In genomic region chr2:133266075-133266925, GRCh38 we compare ENCODE assay signal across 8 cellular contexts.
DNase-seq lines count a peak whose midpoint lies in the region; ATAC-seq and TF ChIP-seq lines count a peak whose summit lies in the region.

No MANE protein-coding gene starts in this region.

- no peaks in the 10 kb centered on the region for H3K9me3 ChIP-seq in SJSA1 (replicated peaks)
- H3K9me3 ChIP-seq in heart left ventricle: no peaks in the 10 kb centered on the region

- no peaks in the 10 kb centered on the region for H3K9me3 Mint-ChIP-seq in activated naive CD8-positive, alpha-beta T cell treated with anti-CD3 and anti-CD28 coated beads for 36 hours

- no peaks in the 10 kb centered on the region for H3K36me3 Mint-ChIP-seq in activated naive CD8-positive, alpha-beta T cell treated with anti-CD3 and anti-CD28 coated beads for 36 hours

- no peaks in the 10 kb centered on the region for H3K27me3 ChIP-seq in SJSA1 (replicated peaks)
- H3K27me3 ChIP-seq in heart left ventricle: peaks cover 0 to 10% (median 0%) of the 10 kb centered on the region in 9 donors

- H3K36me3 ChIP-seq in SJSA1 (no peaks in the 10 kb centered on the region), heart left ventricle (no peaks in the 10 kb centered on the region)

- H3K4me3 ChIP-seq in SJSA1 (peak overlapping the region; percentile 57), heart left ventricle (peak overlapping the region; percentile 26 to 60 (median 48))

- TF ChIP-seq CTCF in heart left ventricle (IDR thresholded peaks at IDR 0.05): no peak

- ATAC-seq in heart left ventricle: peak; percentile 36 to 57 (median 50)
- no peak for ATAC-seq in HG03108 (IDR thresholded peaks at IDR 0.05; ENCODE audit: unreplicated experiment)
- ATAC-seq in GM19452 (IDR thresholded peaks at IDR 0.05; ENCODE audit: unreplicated experiment): no peak

- peaks cover 17% of the 10 kb centered on the region for H3K4me1 ChIP-seq in SJSA1 (replicated peaks)
- peaks cover 0 to 27% (median 0%) of the 10 kb centered on the region in 12 donors for H3K4me1 ChIP-seq in heart left ventricle

- H3K4me1 Mint-ChIP-seq in activated naive CD8-positive, alpha-beta T cell treated with anti-CD3 and anti-CD28 coated beads for 36 hours: no peaks in the 10 kb centered on the region

- H3K27ac Mint-ChIP-seq in activated naive CD8-positive, alpha-beta T cell treated with anti-CD3 and anti-CD28 coated beads for 36 hours: no peak overlapping the region

- DNase-seq in ELR (ENCODE audit: low read depth) (peak; percentile 66), SJSA1 (ENCODE audit: low read depth in 1 of 2, low spot score in 2 of 2) (peak; percentile 42 to 47), heart left ventricle (peak in 1 of 5 donors; percentile 38), retina (peak; percentile 85)
- DNase-seq in stimulated activated naive CD4-positive, alpha-beta T cell treated with Interleukin-2 at 50 U/mL for 16 hours (lab: John Stamatoyannopoulos, UW): no peak
- no peak for DNase-seq in activated naive CD8-positive, alpha-beta T cell treated with anti-CD3 and anti-CD28 coated beads for 36 hours

- TF ChIP-seq POLR2A in heart left ventricle (IDR thresholded peaks at IDR 0.05): no peak

- intact Hi-C loops in heart left ventricle (cut with DNase I): loop anchor here in 7 of 10 donors (5.0 to 10.0 kb wide), 5 partner anchors 169 to 579 kb away; partner anchors contain the start of gene NCKAP5 (in 5 of the 7)

- WGBS in heart left ventricle, 4 donors: 4 to 6% (median 4%) methylated on average over 18 to 67 of the region's 67 CpGs

- H3K27me3 Mint-ChIP-seq in activated naive CD8-positive, alpha-beta T cell treated with anti-CD3 and anti-CD28 coated beads for 36 hours: peaks cover 22% of the 10 kb centered on the region

- H3K4me3 Mint-ChIP-seq in activated naive CD8-positive, alpha-beta T cell treated with anti-CD3 and anti-CD28 coated beads for 36 hours: no peak overlapping the region

- H3K27ac ChIP-seq in SJSA1: 0 out of 2 replicates have a peak overlapping the region, but pooled peaks have one; percentile 17
- peak overlapping the region in 4 of 12 donors; percentile 15 to 46 (median 40) for H3K27ac ChIP-seq in heart left ventricle

Comparison
In these comparisons a context has a peak if more than half of its experiments do, and no peak if none do; other contexts are left out.
1. DNase-seq: peak in ELR (single experiment), SJSA1 (2 of 2) and retina (single experiment); none in stimulated activated naive CD4-positive, alpha-beta T cell treated with Interleukin-2 at 50 U/mL for 16 hours (single experiment) and activated naive CD8-positive, alpha-beta T cell treated with anti-CD3 and anti-CD28 coated beads for 36 hours (single experiment).
2. ATAC-seq: peak in heart left ventricle (4 of 4); none in HG03108 (single experiment) and GM19452 (single experiment).